ENCODE assay signal across 11 cellular contexts in genomic region chr17:8791910-8792270, GRCh38. TPM values are rescaled to one million over a fixed set of nuclear protein-coding genes. Genes with fewer than 3 reads are reported as not detected.
DNase-seq lines count a peak whose midpoint lies in the region; ATAC-seq and TF ChIP-seq lines count a peak whose summit lies in the region.
"Had no signal": no experiment of that assay in that cellular context is flagged by ENCODE, and none has a peak within 500 bp of the region (broad histone marks: within the 10 kb centered on the region; RNA-seq: fewer than 3 reads in every experiment).

No MANE protein-coding gene starts in this region.

- no peaks in the 10 kb centered on the region for H3K79me2 ChIP-seq in trophoblast cell (ENCODE audit: control insufficient read depth, insufficient read depth, low read length, poor library complexity)
- H3K79me2 ChIP-seq: parathyroid adenoma had no signal

- no CpG with 5 or more reads among the region's 2 CpGs for WGBS in trophoblast cell (ENCODE audit: extremely low coverage, insufficient coverage, insufficient read length)
- 90 to 96% methylated on average over 2 of the region's 2 CpGs for WGBS in upper lobe of left lung, 2 donors

- H4K8ac ChIP-seq in trophoblast cell (ENCODE audit: low read depth, low read length) = no peak overlapping the region

- H2BK120ac ChIP-seq in trophoblast cell (ENCODE audit: insufficient read depth, low read length, poor library complexity) = no peak overlapping the region

- H3K23ac ChIP-seq in trophoblast cell (ENCODE audit: low read length) = no peak overlapping the region

- H2AK5ac ChIP-seq in trophoblast cell (ENCODE audit: low read length) = no peak overlapping the region

- H3K9ac ChIP-seq in trophoblast cell (ENCODE audit: low read length) = no peak overlapping the region
- H3K9ac ChIP-seq: parathyroid adenoma had no signal

- no peak for TF ChIP-seq POLR2A in upper lobe of left lung (IDR thresholded peaks at IDR 0.05)

- no peak overlapping the region for H3K14ac ChIP-seq in trophoblast cell (ENCODE audit: low read length)

- H3K27me3 ChIP-seq in MG63 = no peaks in the 10 kb centered on the region
- no peaks in the 10 kb centered on the region for H3K27me3 ChIP-seq in trophoblast cell (ENCODE audit: insufficient read depth, low read length)
- H3K27me3 ChIP-seq in upper lobe of left lung = no peaks in the 10 kb centered on the region

- H3K18ac ChIP-seq in trophoblast cell (ENCODE audit: low read length) = no peak overlapping the region

- no peak for TF ChIP-seq CTCF in upper lobe of left lung (IDR thresholded peaks at IDR 0.05)

- H3K79me1 ChIP-seq in trophoblast cell (ENCODE audit: low read length) = no peaks in the 10 kb centered on the region

- H3K9me3 ChIP-seq in MG63 (peaks cover 12% of the 10 kb centered on the region), trophoblast cell (ENCODE audit: insufficient read depth, low read depth, low read length) (no peaks in the 10 kb centered on the region), upper lobe of left lung (peaks cover 0 to 7% (median 5%) of the 10 kb centered on the region in 4 donors)

- H3K4ac ChIP-seq in trophoblast cell (ENCODE audit: low read depth, low read length) = no peak overlapping the region

- H3K36me3 ChIP-seq in MG63 (no peaks in the 10 kb centered on the region), trophoblast cell (ENCODE audit: control insufficient read depth in 1 of 2, insufficient read depth in 2 of 2, low read length in 2 of 2) (no peaks in the 10 kb centered on the region), upper lobe of left lung (no peaks in the 10 kb centered on the region)
- H3K36me3 ChIP-seq: left lung had no signal

- ATAC-seq in upper lobe of left lung (ENCODE audit: low FRiP score in 2 of 2) = no peak
- no peak for ATAC-seq in GM19455 (IDR thresholded peaks at IDR 0.05; ENCODE audit: unreplicated experiment)
- ATAC-seq: left lung, WTC11 had no signal

- H2BK12ac ChIP-seq in trophoblast cell (ENCODE audit: low read length) = no peak overlapping the region

- H3K4me3 ChIP-seq in MG63 (no peak overlapping the region), trophoblast cell (ENCODE audit: low read depth, low read length) (no peak overlapping the region), upper lobe of left lung (no peak overlapping the region)
- H3K4me3 ChIP-seq: left lung had no signal

- H4K12ac ChIP-seq in trophoblast cell (ENCODE audit: low read depth, low read length) = no peak overlapping the region

- H2BK5ac ChIP-seq in trophoblast cell (ENCODE audit: low read depth, low read length, poor library complexity) = no peak overlapping the region

- no peaks in the 10 kb centered on the region for H3K4me1 ChIP-seq in trophoblast cell (ENCODE audit: control insufficient read depth in 1 of 2, insufficient read depth in 2 of 2, low read length in 2 of 2)
- H3K4me1 ChIP-seq in upper lobe of left lung = peaks cover 0 to 15% (median 11%) of the 10 kb centered on the region in 4 donors
- H3K4me1 ChIP-seq: parathyroid adenoma had no signal

- DNase-seq in ELR (ENCODE audit: low read depth) = peak; percentile 79
- DNase-seq in MG63 = peak; percentile 75
- DNase-seq in dermis blood vessel endothelial cell = peak; percentile 20
- peak; percentile 71 to 80 for DNase-seq in trophoblast cell
- no peak for DNase-seq in upper lobe of left lung
- DNase-seq in NCI-H2227 treated with DMSO at 0.1 percent for 48 hours (lab: John Stamatoyannopoulos, UW) = no peak
- DNase-seq: left lung, NCI-H146 had no signal

- no peak overlapping the region for H2AFZ ChIP-seq in trophoblast cell (ENCODE audit: insufficient read depth, low read length, poor library complexity)
- H2AFZ ChIP-seq: parathyroid adenoma had no signal

- no peak overlapping the region for H3K4me2 ChIP-seq in trophoblast cell (ENCODE audit: low read length)

- no peak overlapping the region for H3K27ac ChIP-seq in trophoblast cell (ENCODE audit: low read depth, low read length)
- no peak overlapping the region for H3K27ac ChIP-seq in upper lobe of left lung
- H3K27ac ChIP-seq: parathyroid adenoma had no signal

- H4K91ac ChIP-seq in trophoblast cell (ENCODE audit: low read depth, low read length) = no peak overlapping the region

- no peak for TF ChIP-seq EP300 in upper lobe of left lung (IDR thresholded peaks at IDR 0.05)

RNA-seq across cellular contexts. Expression of gene MFSD6L, which starts 7.3 kb away (rescaled TPM):
- not detected in 2 replicates for total RNA-seq in MG63 (2014; rRNA removed; shearing (Covaris generic); ENCODE audit: low replicate concordance)
- total RNA-seq in dermis blood vessel endothelial cell (not detected in 2 replicates), upper lobe of left lung (1 to 10 TPM in 3 of 6 donors, under 1 TPM in 2, not detected in 1; 0.61 to 3.0 (median 2.0) TPM)
- polyA plus RNA-seq in trophoblast cell (2013) = 0.48 and 0.56 TPM in 2 replicates

RNA-seq across cellular contexts. Expression of gene SPDYE4, which starts 33.5 kb away (rescaled TPM):
- not detected in 2 replicates for total RNA-seq in MG63 (2014; rRNA removed; shearing (Covaris generic); ENCODE audit: low replicate concordance)
- not detected in 2 replicates for total RNA-seq in dermis blood vessel endothelial cell
- polyA plus RNA-seq in trophoblast cell (2013) = not detected in 2 replicates
- not detected for total RNA-seq in upper lobe of left lung
- total RNA-seq: left lung, WTC11 had no signal

RNA-seq across cellular contexts. Expression of gene CCDC42, which starts 47.3 kb away (rescaled TPM):
- not detected in 2 replicates for total RNA-seq in MG63 (2014; rRNA removed; shearing (Covaris generic); ENCODE audit: low replicate concordance)
- total RNA-seq in dermis blood vessel endothelial cell (not detected in 2 replicates), upper lobe of left lung (under 1 TPM in 1 of 6 donors, not detected in 5; 0.24 TPM)
- polyA plus RNA-seq in trophoblast cell (2013) = 0.19 and 0.25 TPM in 2 replicates
- total RNA-seq: left lung, WTC11 had no signal

Comparison
In these comparisons a context has a peak if more than half of its experiments do, and no peak if none do; other contexts are left out.
1. DNase-seq: peak in ELR (single experiment), MG63 (single experiment), dermis blood vessel endothelial cell (single experiment) and trophoblast cell (2 of 2); none in upper lobe of left lung (0 of 2) and NCI-H2227 treated with DMSO at 0.1 percent for 48 hours (single experiment).